8 cellular contexts compared by ENCODE assay signal in genomic region chr1:117368116-117369108, GRCh38. TPM values are rescaled to one million over a fixed set of nuclear protein-coding genes. Genes with fewer than 3 reads are reported as not detected.
DNase-seq lines count a peak whose midpoint lies in the region; ATAC-seq and TF ChIP-seq lines count a peak whose summit lies in the region.

No MANE protein-coding gene starts in this region.

- no peaks in the 10 kb centered on the region for H3K36me3 Mint-ChIP-seq in IgD-negative memory B cell
- peaks cover 6 to 16% of the 10 kb centered on the region in 2 donors for H3K36me3 Mint-ChIP-seq in activated naive CD4-positive, alpha-beta T cell treated with anti-CD3 and anti-CD28 coated beads, Interleukin-2, amount 50 U/mL, for 72 hours

- H3K27me3 Mint-ChIP-seq in IgD-negative memory B cell, result no peaks in the 10 kb centered on the region

- 6 to 9% methylated on average over 19 of the region's 19 CpGs for WGBS in heart right ventricle, 2 donors
- 4 to 10% (median 9%) methylated on average over 19 of the region's 19 CpGs for whole genome bisulfite sequencing in spleen, 5 donors

- H3K27ac ChIP-seq in heart right ventricle, result peak overlapping the region in 8 of 10 donors; percentile 93 to 100 (median 98)
- peak overlapping the region in 5 of 8 donors; percentile 94 to 99 (median 99) for H3K27ac ChIP-seq in spleen

- DNase-seq in heart right ventricle (no peak), left ventricle myocardium superior (no peak), spleen (no peak), GF-D8 (lab: John Stamatoyannopoulos, UW) (no peak)
- DNase-seq in activated naive CD4-positive, alpha-beta T cell treated with anti-CD3 and anti-CD28 coated beads, Interleukin-2, amount 50 U/mL, for 72 hours (ENCODE audit: low spot score in 2 of 2), result no peak

- H3K4me1 Mint-ChIP-seq in IgD-negative memory B cell, result peaks cover 49 to 58% (median 52%) of the 10 kb centered on the region in 3 donors

- H3K27ac Mint-ChIP-seq in IgD-negative memory B cell, result peak overlapping the region; percentile 79 to 96 (median 86)
- peak overlapping the region; percentile 47 to 83 for H3K27ac Mint-ChIP-seq in activated naive CD4-positive, alpha-beta T cell treated with anti-CD3 and anti-CD28 coated beads, Interleukin-2, amount 50 U/mL, for 72 hours

- no peak for TF ChIP-seq POLR2A in spleen (IDR thresholded peaks at IDR 0.05)

- peak overlapping the region; percentile 78 to 96 (median 90) for H3K4me3 ChIP-seq in heart right ventricle
- peak overlapping the region; percentile 85 for H3K4me3 ChIP-seq in iPS-18c (ENCODE audit: insufficient read depth, low read depth, low read length)
- H3K4me3 ChIP-seq in spleen, result peak overlapping the region; percentile 62 to 96 (median 90)

- H3K36me3 ChIP-seq in heart right ventricle (no peaks in the 10 kb centered on the region), spleen (no peaks in the 10 kb centered on the region)

- ATAC-seq in heart right ventricle (no peak), left ventricle myocardium superior (no peak), GM21423 (IDR thresholded peaks at IDR 0.05; ENCODE audit: unreplicated experiment) (no peak)
- ATAC-seq in activated naive CD4-positive, alpha-beta T cell treated with anti-CD3 and anti-CD28 coated beads, Interleukin-2, amount 50 U/mL, for 72 hours, result peak; percentile 12 to 36

- peak overlapping the region; percentile 84 to 97 (median 94) for H3K4me3 Mint-ChIP-seq in IgD-negative memory B cell

- H3K4me1 ChIP-seq in heart right ventricle, result peaks cover 0 to 74% (median 58%) of the 10 kb centered on the region in 9 donors
- H3K4me1 ChIP-seq in spleen, result peaks cover 36 to 88% (median 71%) of the 10 kb centered on the region in 6 donors

- H3K9me3 ChIP-seq in heart right ventricle (peaks cover 0 to 6% (median 0%) of the 10 kb centered on the region in 11 donors), iPS-18c (ENCODE audit: control insufficient read depth, insufficient read depth, low read length) (no peaks in the 10 kb centered on the region), spleen (no peaks in the 10 kb centered on the region)

- H3K9me3 Mint-ChIP-seq in IgD-negative memory B cell, result no peaks in the 10 kb centered on the region
- H3K9me3 Mint-ChIP-seq in activated naive CD4-positive, alpha-beta T cell treated with anti-CD3 and anti-CD28 coated beads, Interleukin-2, amount 50 U/mL, for 72 hours, result no peaks in the 10 kb centered on the region

- intact Hi-C loops in heart right ventricle (cut with DNase I) (loop anchor here in 3 of 10 donors (5.0 to 10.0 kb wide), 6 partner anchors 94 to 556 kb away; partner anchors contain the start of genes TENT5C (in 2 of the 3), TRIM45 (in 2 of the 3), GDAP2 (in 1 of the 3) and WDR3 (in 1 of the 3)), left ventricle myocardium superior (cut with micrococcal nuclease) (no loop called here), spleen (cut with DNase I; ENCODE audit: low total_unique reads) (loop anchor here (10.0 kb wide), 1 partner anchor 146 kb away; no protein-coding TSS in a partner anchor)

- H3K27me3 ChIP-seq in heart right ventricle (no peaks in the 10 kb centered on the region), spleen (replicated peaks in 1 of 7) (no peaks in the 10 kb centered on the region)

- TF ChIP-seq CTCF in heart right ventricle (IDR thresholded peaks at IDR 0.05) (no peak), spleen (IDR thresholded peaks at IDR 0.05 in 8 of 11, conservative IDR thresholded peaks at IDR 0.05 in 3 of 11) (no peak)

RNA-seq across cellular contexts. Expression of gene MAN1A2, which starts 1.2 kb away (rescaled TPM):
- 10 to 100 TPM; 22.6 to 37.3 (median 26.3) TPM for total RNA-seq in heart right ventricle
- 1 to 10 TPM; 5.1 to 6.4 TPM for polyA plus RNA-seq in heart right ventricle
- total RNA-seq in left ventricle myocardium superior, result 24.0 TPM
- polyA plus RNA-seq in IgD-negative memory B cell, result 15.4 TPM
- total RNA-seq in activated naive CD4-positive, alpha-beta T cell treated with anti-CD3 and anti-CD28 coated beads, Interleukin-2, amount 50 U/mL, for 72 hours, result 10 to 100 TPM; 17.8 to 18.4 TPM
- total RNA-seq in spleen, result 10 to 100 TPM; 38.3 to 52.4 (median 46.0) TPM
- polyA plus RNA-seq in spleen, result 1 to 10 TPM; 4.1 to 5.5 (median 4.8) TPM

Comparison
In these comparisons a context has a peak if more than half of its experiments do, and no peak if none do; other contexts are left out.
1. ATAC-seq: peak in activated naive CD4-positive, alpha-beta T cell treated with anti-CD3 and anti-CD28 coated beads, Interleukin-2, amount 50 U/mL, for 72 hours (2 of 2); none in heart right ventricle (0 of 8), left ventricle myocardium superior (single experiment) and GM21423 (single experiment).
2. Peak in every context shown above with its lines, with median percentiles within 50 percentile points of each other: H3K4me3 ChIP-seq.